ENCODE assay signal across 1 cellular context in the genomic region with DNA sequence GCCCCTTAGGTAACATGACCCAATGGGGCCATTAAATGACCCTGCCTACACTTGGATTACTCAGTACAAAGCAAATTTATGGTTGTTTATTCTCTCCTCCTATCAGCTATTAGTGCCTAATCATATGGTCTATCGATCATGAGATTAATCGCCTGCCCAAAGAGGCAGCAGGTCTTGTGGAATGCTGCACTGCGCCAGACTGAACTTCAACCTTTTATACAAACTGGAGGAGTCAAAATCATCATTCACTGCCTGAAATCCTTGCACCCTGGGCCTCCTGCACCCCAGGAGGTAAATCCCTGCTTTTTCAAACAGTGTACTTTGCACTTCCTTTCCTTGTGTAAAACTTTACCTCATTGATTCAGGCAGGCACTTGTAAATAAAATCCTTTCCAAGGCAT.
TF ChIP-seq lines count a peak whose summit lies in the region.

No MANE protein-coding gene starts in this region.

TF ChIP-seq in HepG2, 621 proteins besides CTCF, POLR2A, EP300 and RAD21 (continues in another document):
- TF ChIP-seq ZNF609 (CRISPR knock-in tag; IDR thresholded peaks at IDR 0.05; ENCODE audit: borderline replicate concordance) (peak; percentile 54; the same call in 1 of the 2 replicates), JARID2 (CRISPR knock-in tag; IDR thresholded peaks at IDR 0.05; ENCODE audit: insufficient replicate concordance) (no peak), ETV5 (CRISPR knock-in tag; IDR thresholded peaks at IDR 0.05; ENCODE audit: borderline replicate concordance) (peak; percentile 68; the same call in 1 of the 2 replicates), ARID5B (CRISPR knock-in tag; IDR thresholded peaks at IDR 0.05) (peak; percentile 57; the same call in 1 of the 2 replicates), FOSL2 (CRISPR knock-in tag; IDR thresholded peaks at IDR 0.05) (peak; percentile 18; the same call in 1 of the 2 replicates), TEAD3 (CRISPR knock-in tag; optimal IDR thresholded peaks at IDR 0.05; ENCODE audit: borderline replicate concordance) (peak; percentile 69), ZBTB33 (CRISPR knock-in tag; IDR thresholded peaks at IDR 0.05) (peak; percentile 58; the same call in 1 of the 2 replicates), GATAD2A (CRISPR knock-in tag; IDR thresholded peaks at IDR 0.05) (peak; percentile 51; the same call in 1 of the 2 replicates), ONECUT2 (CRISPR knock-in tag; IDR thresholded peaks at IDR 0.05) (peak; percentile 65; the same call in 1 of the 2 replicates), MAFG (CRISPR knock-in tag; IDR thresholded peaks at IDR 0.05) (no peak), KDM6A (CRISPR knock-in tag; IDR thresholded peaks at IDR 0.05; ENCODE audit: low read depth) (0 out of 2 replicates have a peak, but pooled peaks have one; percentile 25), ZNF326 (CRISPR knock-in tag; IDR thresholded peaks at IDR 0.05; ENCODE audit: borderline replicate concordance) (no peak), ZNF7 (CRISPR knock-in tag; IDR thresholded peaks at IDR 0.05) (peak; percentile 85), SOX6 (IDR thresholded peaks at IDR 0.05) (no peak), SOX6 (CRISPR knock-in tag; IDR thresholded peaks at IDR 0.05) (peak; percentile 31; the same call in 1 of the 2 replicates), ZNF496 (CRISPR knock-in tag; IDR thresholded peaks at IDR 0.05; ENCODE audit: insufficient replicate concordance) (no peak), ZMYM4 (CRISPR knock-in tag; IDR thresholded peaks at IDR 0.05) (peak; percentile 59), SALL1 (CRISPR knock-in tag; IDR thresholded peaks at IDR 0.05) (peak; percentile 67), FOXP1 (IDR thresholded peaks at IDR 0.05) (no peak), FOXP1 (CRISPR knock-in tag; IDR thresholded peaks at IDR 0.05) (0 out of 2 replicates have a peak, but pooled peaks have one; percentile 46), RXRB (CRISPR knock-in tag; IDR thresholded peaks at IDR 0.05; ENCODE audit: borderline replicate concordance) (peak; percentile 14; the same call in 1 of the 2 replicates), ZNF644 (CRISPR knock-in tag; IDR thresholded peaks at IDR 0.05; ENCODE audit: low read depth) (no peak)
- TF ChIP-seq, protein P1, sequence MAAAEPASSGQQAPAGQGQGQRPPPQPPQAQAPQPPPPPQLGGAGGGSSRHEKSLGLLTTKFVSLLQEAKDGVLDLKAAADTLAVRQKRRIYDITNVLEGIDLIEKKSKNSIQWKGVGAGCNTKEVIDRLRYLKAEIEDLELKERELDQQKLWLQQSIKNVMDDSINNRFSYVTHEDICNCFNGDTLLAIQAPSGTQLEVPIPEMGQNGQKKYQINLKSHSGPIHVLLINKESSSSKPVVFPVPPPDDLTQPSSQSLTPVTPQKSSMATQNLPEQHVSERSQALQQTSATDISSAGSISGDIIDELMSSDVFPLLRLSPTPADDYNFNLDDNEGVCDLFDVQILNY (CRISPR knock-in tag; conservative IDR thresholded peaks at IDR 0.05), result no peak
- TF ChIP-seq, protein P2, sequence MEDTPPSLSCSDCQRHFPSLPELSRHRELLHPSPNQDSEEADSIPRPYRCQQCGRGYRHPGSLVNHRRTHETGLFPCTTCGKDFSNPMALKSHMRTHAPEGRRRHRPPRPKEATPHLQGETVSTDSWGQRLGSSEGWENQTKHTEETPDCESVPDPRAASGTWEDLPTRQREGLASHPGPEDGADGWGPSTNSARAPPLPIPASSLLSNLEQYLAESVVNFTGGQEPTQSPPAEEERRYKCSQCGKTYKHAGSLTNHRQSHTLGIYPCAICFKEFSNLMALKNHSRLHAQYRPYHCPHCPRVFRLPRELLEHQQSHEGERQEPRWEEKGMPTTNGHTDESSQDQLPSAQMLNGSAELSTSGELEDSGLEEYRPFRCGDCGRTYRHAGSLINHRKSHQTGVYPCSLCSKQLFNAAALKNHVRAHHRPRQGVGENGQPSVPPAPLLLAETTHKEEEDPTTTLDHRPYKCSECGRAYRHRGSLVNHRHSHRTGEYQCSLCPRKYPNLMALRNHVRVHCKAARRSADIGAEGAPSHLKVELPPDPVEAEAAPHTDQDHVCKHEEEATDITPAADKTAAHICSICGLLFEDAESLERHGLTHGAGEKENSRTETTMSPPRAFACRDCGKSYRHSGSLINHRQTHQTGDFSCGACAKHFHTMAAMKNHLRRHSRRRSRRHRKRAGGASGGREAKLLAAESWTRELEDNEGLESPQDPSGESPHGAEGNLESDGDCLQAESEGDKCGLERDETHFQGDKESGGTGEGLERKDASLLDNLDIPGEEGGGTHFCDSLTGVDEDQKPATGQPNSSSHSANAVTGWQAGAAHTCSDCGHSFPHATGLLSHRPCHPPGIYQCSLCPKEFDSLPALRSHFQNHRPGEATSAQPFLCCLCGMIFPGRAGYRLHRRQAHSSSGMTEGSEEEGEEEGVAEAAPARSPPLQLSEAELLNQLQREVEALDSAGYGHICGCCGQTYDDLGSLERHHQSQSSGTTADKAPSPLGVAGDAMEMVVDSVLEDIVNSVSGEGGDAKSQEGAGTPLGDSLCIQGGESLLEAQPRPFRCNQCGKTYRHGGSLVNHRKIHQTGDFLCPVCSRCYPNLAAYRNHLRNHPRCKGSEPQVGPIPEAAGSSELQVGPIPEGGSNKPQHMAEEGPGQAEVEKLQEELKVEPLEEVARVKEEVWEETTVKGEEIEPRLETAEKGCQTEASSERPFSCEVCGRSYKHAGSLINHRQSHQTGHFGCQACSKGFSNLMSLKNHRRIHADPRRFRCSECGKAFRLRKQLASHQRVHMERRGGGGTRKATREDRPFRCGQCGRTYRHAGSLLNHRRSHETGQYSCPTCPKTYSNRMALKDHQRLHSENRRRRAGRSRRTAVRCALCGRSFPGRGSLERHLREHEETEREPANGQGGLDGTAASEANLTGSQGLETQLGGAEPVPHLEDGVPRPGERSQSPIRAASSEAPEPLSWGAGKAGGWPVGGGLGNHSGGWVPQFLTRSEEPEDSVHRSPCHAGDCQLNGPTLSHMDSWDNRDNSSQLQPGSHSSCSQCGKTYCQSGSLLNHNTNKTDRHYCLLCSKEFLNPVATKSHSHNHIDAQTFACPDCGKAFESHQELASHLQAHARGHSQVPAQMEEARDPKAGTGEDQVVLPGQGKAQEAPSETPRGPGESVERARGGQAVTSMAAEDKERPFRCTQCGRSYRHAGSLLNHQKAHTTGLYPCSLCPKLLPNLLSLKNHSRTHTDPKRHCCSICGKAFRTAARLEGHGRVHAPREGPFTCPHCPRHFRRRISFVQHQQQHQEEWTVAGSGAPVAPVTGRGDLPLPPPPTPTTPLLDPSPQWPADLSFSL (CRISPR knock-in tag; IDR thresholded peaks at IDR 0.05), result no peak
- TF ChIP-seq, protein P3, sequence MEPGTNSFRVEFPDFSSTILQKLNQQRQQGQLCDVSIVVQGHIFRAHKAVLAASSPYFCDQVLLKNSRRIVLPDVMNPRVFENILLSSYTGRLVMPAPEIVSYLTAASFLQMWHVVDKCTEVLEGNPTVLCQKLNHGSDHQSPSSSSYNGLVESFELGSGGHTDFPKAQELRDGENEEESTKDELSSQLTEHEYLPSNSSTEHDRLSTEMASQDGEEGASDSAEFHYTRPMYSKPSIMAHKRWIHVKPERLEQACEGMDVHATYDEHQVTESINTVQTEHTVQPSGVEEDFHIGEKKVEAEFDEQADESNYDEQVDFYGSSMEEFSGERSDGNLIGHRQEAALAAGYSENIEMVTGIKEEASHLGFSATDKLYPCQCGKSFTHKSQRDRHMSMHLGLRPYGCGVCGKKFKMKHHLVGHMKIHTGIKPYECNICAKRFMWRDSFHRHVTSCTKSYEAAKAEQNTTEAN (CRISPR knock-in tag; conservative IDR thresholded peaks at IDR 0.05), result 0 out of 2 replicates have a peak, but pooled peaks have one; percentile 48
